ENCODE assay signal across 1 cellular context in the genomic region with DNA sequence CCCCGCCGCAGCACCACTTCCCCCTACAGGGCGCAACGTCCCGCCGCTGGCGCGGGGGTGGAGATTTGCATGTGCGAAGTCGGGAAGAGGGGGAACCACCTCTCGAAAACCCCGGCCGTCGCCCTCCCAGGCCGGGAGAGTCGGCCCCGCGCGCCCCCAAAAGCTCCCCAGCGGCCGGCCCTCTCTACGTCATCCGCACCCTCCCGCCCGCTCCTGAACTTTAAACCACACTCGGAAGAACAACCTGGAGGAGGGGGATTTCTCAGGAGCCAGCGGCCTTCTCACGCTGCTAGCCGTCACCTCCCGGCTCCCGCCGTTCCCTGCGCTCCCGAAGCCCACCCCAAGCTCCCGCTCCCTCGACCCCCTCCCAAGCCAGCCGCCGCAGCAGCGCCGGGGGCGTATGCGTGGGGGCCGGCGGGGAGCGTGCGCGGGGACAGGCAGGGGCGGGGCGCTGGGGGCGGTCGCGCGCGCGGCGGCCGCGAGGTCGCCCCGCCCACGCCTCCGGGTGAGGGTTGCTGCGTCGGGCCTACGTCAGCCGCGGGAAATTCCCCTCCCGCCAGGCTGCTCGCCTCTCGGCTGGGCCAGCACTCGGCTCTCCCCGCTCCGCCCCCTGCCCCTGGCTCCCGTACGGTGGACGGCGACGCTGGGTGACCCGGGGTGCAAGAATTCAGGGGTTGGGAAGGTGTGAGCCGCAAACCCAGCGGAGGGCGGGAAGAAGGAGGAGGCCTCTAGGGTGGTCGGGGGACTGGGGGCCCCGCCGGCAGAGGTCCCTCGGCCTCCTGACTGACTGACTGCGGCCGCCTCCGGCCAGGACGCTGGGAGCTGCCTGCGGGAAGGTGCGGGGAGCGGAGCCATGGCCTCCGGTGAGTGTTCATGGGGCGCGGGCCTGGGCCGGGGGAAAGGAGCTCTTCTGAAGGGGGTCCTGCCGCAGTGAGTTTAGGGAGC.
TF ChIP-seq lines count a peak whose summit lies in the region.

Gene REL (plus strand): TSS at position 587 of the 945 bp plus-strand sequence. CDS start 267 bp downstream, at position 854.

TF ChIP-seq in K562, 482 proteins besides CTCF, POLR2A, EP300 and RAD21 (continued from another document and continues in another):
- TF ChIP-seq, protein P1, sequence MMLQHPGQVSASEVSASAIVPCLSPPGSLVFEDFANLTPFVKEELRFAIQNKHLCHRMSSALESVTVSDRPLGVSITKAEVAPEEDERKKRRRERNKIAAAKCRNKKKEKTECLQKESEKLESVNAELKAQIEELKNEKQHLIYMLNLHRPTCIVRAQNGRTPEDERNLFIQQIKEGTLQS (IDR thresholded peaks at IDR 0.05), result no peak
- TF ChIP-seq, protein P1 (CRISPR knock-in tag; conservative IDR thresholded peaks at IDR 0.05), result no peak
- TF ChIP-seq HDAC3 (IDR thresholded peaks at IDR 0.05; ENCODE audit: borderline replicate concordance, partially characterized antibody) (no peak), ZNF174 (CRISPR knock-in tag; IDR thresholded peaks at IDR 0.05) (no peak), ZNF232 (CRISPR knock-in tag; IDR thresholded peaks at IDR 0.05) (no peak), NR3C1 (CRISPR knock-in tag; IDR thresholded peaks at IDR 0.05) (no peak), CHAMP1 (IDR thresholded peaks at IDR 0.05) (no peak), SAFB2 (IDR thresholded peaks at IDR 0.05; ENCODE audit: borderline replicate concordance, low read depth, low read length, severe bottlenecking) (no peak), MCM5 (IDR thresholded peaks at IDR 0.05; ENCODE audit: low read depth) (no peak), MEIS2 (IDR thresholded peaks at IDR 0.05; ENCODE audit: partially characterized antibody) (peak; percentile 12), ZNF507 (tag; conservative IDR thresholded peaks at IDR 0.05) (no peak), POLR2H (tag; IDR thresholded peaks at IDR 0.05; ENCODE audit: low read depth) (0 out of 2 replicates have a peak, but pooled peaks have one; percentile 33), HINFP (tag; conservative IDR thresholded peaks at IDR 0.05; ENCODE audit: low read depth) (no peak), ZHX1 (conservative IDR thresholded peaks at IDR 0.05; ENCODE audit: low read length) (no peak), RB1 (IDR thresholded peaks at IDR 0.05; ENCODE audit: low read depth) (peak; percentile 89), MYC (IDR thresholded peaks at IDR 0.05; ENCODE audit: low read depth, low read length) (peak; percentile 42), MYC (CRISPR knock-in tag; IDR thresholded peaks at IDR 0.05; ENCODE audit: borderline replicate concordance, low read depth) (peak; percentile 49; the same call in 1 of the 2 replicates), NR4A1 (CRISPR knock-in tag; IDR thresholded peaks at IDR 0.05) (no peak), NR4A1 (tag; IDR thresholded peaks at IDR 0.05) (no peak), NELFE (IDR thresholded peaks at IDR 0.05; ENCODE audit: insufficient read depth, insufficient read length) (no peak), KLF16 (IDR thresholded peaks at IDR 0.05) (no peak), ZNF282 (CRISPR knock-in tag; IDR thresholded peaks at IDR 0.05) (no peak), HCFC1 (IDR thresholded peaks at IDR 0.05; ENCODE audit: low read depth, low read length) (peak; percentile 24), NFATC3 (IDR thresholded peaks at IDR 0.05) (no peak), TBL1XR1 (IDR thresholded peaks at IDR 0.05; ENCODE audit: low read length in 2 of 2) (no peak), STAT5A (IDR thresholded peaks at IDR 0.05; ENCODE audit: borderline replicate concordance, low read length) (no peak), POLR3A (IDR thresholded peaks at IDR 0.05; ENCODE audit: borderline replicate concordance, extremely low read depth, insufficient read depth, insufficient read length) (no peak), MAFG (tag; conservative IDR thresholded peaks at IDR 0.05) (no peak), PBX2 (CRISPR knock-in tag; IDR thresholded peaks at IDR 0.05; ENCODE audit: low read depth) (no peak), PBX2 (tag; conservative IDR thresholded peaks at IDR 0.05; ENCODE audit: low read depth) (no peak), HMG20A (CRISPR knock-in tag; conservative IDR thresholded peaks at IDR 0.05) (no peak), BMI1 (IDR thresholded peaks at IDR 0.05; ENCODE audit: low read length) (no peak), TFE3 (CRISPR knock-in tag; IDR thresholded peaks at IDR 0.05) (no peak), ELK3 (CRISPR knock-in tag; IDR thresholded peaks at IDR 0.05) (no peak), ZNF146 (CRISPR knock-in tag; IDR thresholded peaks at IDR 0.05; ENCODE audit: unreplicated experiment) (no peak)
- TF ChIP-seq, protein P2, sequence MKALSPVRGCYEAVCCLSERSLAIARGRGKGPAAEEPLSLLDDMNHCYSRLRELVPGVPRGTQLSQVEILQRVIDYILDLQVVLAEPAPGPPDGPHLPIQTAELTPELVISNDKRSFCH (CRISPR knock-in tag; IDR thresholded peaks at IDR 0.05), result no peak
- TF ChIP-seq, protein P2 (tag; IDR thresholded peaks at IDR 0.05), result no peak
- TF ChIP-seq, protein P3, sequence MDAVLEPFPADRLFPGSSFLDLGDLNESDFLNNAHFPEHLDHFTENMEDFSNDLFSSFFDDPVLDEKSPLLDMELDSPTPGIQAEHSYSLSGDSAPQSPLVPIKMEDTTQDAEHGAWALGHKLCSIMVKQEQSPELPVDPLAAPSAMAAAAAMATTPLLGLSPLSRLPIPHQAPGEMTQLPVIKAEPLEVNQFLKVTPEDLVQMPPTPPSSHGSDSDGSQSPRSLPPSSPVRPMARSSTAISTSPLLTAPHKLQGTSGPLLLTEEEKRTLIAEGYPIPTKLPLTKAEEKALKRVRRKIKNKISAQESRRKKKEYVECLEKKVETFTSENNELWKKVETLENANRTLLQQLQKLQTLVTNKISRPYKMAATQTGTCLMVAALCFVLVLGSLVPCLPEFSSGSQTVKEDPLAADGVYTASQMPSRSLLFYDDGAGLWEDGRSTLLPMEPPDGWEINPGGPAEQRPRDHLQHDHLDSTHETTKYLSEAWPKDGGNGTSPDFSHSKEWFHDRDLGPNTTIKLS (IDR thresholded peaks at IDR 0.05; ENCODE audit: borderline replicate concordance, low read depth), result no peak
- TF ChIP-seq, protein P4, sequence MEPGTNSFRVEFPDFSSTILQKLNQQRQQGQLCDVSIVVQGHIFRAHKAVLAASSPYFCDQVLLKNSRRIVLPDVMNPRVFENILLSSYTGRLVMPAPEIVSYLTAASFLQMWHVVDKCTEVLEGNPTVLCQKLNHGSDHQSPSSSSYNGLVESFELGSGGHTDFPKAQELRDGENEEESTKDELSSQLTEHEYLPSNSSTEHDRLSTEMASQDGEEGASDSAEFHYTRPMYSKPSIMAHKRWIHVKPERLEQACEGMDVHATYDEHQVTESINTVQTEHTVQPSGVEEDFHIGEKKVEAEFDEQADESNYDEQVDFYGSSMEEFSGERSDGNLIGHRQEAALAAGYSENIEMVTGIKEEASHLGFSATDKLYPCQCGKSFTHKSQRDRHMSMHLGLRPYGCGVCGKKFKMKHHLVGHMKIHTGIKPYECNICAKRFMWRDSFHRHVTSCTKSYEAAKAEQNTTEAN (CRISPR knock-in tag; IDR thresholded peaks at IDR 0.05), result no peak
- TF ChIP-seq, protein P5, sequence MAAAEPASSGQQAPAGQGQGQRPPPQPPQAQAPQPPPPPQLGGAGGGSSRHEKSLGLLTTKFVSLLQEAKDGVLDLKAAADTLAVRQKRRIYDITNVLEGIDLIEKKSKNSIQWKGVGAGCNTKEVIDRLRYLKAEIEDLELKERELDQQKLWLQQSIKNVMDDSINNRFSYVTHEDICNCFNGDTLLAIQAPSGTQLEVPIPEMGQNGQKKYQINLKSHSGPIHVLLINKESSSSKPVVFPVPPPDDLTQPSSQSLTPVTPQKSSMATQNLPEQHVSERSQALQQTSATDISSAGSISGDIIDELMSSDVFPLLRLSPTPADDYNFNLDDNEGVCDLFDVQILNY (CRISPR knock-in tag; IDR thresholded peaks at IDR 0.05), result peak; percentile 75; the same call in 1 of the 2 replicates
